ENCODE assay signal across 1 cellular context in genomic region chr1:92838519-92838918, GRCh38.
TF ChIP-seq lines count a peak whose summit lies in the region.

No MANE protein-coding gene starts in this region.

TF ChIP-seq in GM23338, 12 proteins besides CTCF, POLR2A, EP300 and RAD21:
- TF ChIP-seq POLR2AphosphoS5 (IDR thresholded peaks at IDR 0.05; ENCODE audit: low read depth) (no peak), EZH2phosphoT487 (IDR thresholded peaks at IDR 0.05; ENCODE audit: unreplicated experiment) (no peak), ZNF462 (CRISPR knock-in tag; IDR thresholded peaks at IDR 0.05) (no peak), REST (IDR thresholded peaks at IDR 0.05; ENCODE audit: unreplicated experiment) (no peak), ZNF114 (CRISPR knock-in tag; IDR thresholded peaks at IDR 0.05) (no peak), ETS1 (IDR thresholded peaks at IDR 0.05) (no peak), JUNB (IDR thresholded peaks at IDR 0.05; ENCODE audit: unreplicated experiment) (no peak)
